ENCODE assay signal across 28 cellular contexts in genomic region chr3:126987129-126987528, GRCh38.
"Had no signal": no experiment of that assay in that cellular context is flagged by ENCODE, and none has a peak within 500 bp of the region (broad histone marks: within the 10 kb centered on the region; RNA-seq: fewer than 3 reads in every experiment).

No MANE protein-coding gene starts in this region.

- H3K9me3 Mint-ChIP-seq: activated B cell treated with CpG ODN at 0.5 μM for 24 hours; activated T-cell treated with anti-CD3 and anti-CD28 coated beads, Interleukin-2, amount 50 U/mL, for 4 hours; dendritic cell treated with granulocyte-macrophage colony-stimulating factor and Interleukin-4, amounts not matched to agents 40 ng/mL and 50 ng/mL, for 4 days; natural killer cell had no signal

- H3K27ac Mint-ChIP-seq: activated B cell treated with CpG ODN at 0.5 μM for 24 hours; activated CD4-positive, alpha-beta T cell treated with anti-CD3 and anti-CD28 coated beads for 36 hours; dendritic cell treated with granulocyte-macrophage colony-stimulating factor and Interleukin-4, amounts not matched to agents 40 ng/mL and 50 ng/mL, for 4 days had no signal

- H3K27me3 ChIP-seq: body of pancreas, testis, upper lobe of left lung had no signal

- ATAC-seq: activated CD4-positive, alpha-beta T cell treated with anti-CD3 and anti-CD28 coated beads for 36 hours; activated T-cell treated with anti-CD3 and anti-CD28 coated beads, Interleukin-2, amount 50 U/mL, for 4 hours; body of pancreas; esophagus mucosa; natural killer cell; sciatic nerve had no signal

- H3K4me3 Mint-ChIP-seq: activated B cell treated with CpG ODN at 0.5 μM for 24 hours; activated CD4-positive, alpha-beta T cell treated with anti-CD3 and anti-CD28 coated beads for 36 hours; activated T-cell treated with anti-CD3 and anti-CD28 coated beads, Interleukin-2, amount 50 U/mL, for 4 hours; dendritic cell treated with granulocyte-macrophage colony-stimulating factor and Interleukin-4, amounts not matched to agents 40 ng/mL and 50 ng/mL, for 4 days; natural killer cell had no signal

- H3K4me3 ChIP-seq: body of pancreas, left ventricle myocardium inferior, smooth muscle cell, testis, upper lobe of left lung had no signal

- DNase-seq: activated B cell treated with CpG ODN at 0.5 μM for 24 hours; activated CD4-positive, alpha-beta T cell treated with anti-CD3 and anti-CD28 coated beads for 36 hours; activated CD4-positive, alpha-beta T cell treated with anti-CD3 and anti-CD28 coated beads, Interleukin-2, amount 50 U/mL, for 4 hours; activated CD8-positive, alpha-beta memory T cell treated with anti-CD3 and anti-CD28 coated beads for 24 hours; activated CD8-positive, alpha-beta memory T cell treated with anti-CD3 and anti-CD28 coated beads, Interleukin-2, amount 50 U/mL, for 4 hours; activated naive CD4-positive, alpha-beta T cell treated with Interleukin-2 at 50 U/mL for 16 hours; activated T-cell treated with anti-CD3 and anti-CD28 coated beads, Interleukin-2, amount 50 U/mL, for 4 hours; body of pancreas; effector CD8-positive, alpha-beta T cell; hippocampal formation; kidney glomerular epithelial cell; left ventricle myocardium inferior; mammary epithelial cell; midbrain; natural killer cell; stimulated activated CD4-positive, alpha-beta T cell treated with anti-CD3 and anti-CD28 coated beads, Interleukin-15, amount 100 ng/mL, for 24 hours; stimulated activated CD8-positive, alpha-beta memory T cell treated with anti-CD3 and anti-CD28 coated beads, Interleukin-4, amount 100 ng/mL, for 48 hours; stimulated activated naive CD4-positive, alpha-beta T cell; T1000; testis had no signal

- H3K9me3 ChIP-seq: body of pancreas, left ventricle myocardium inferior, neutrophil, testis, upper lobe of left lung had no signal

- H3K27ac ChIP-seq: body of pancreas, left ventricle myocardium inferior, neutrophil, testis had no signal

- H3K36me3 Mint-ChIP-seq: natural killer cell had no signal

- H3K36me3 ChIP-seq: neutrophil had no signal

- FAIRE-seq: endothelial cell of umbilical vein, frontal cortex had no signal

- H3K27me3 Mint-ChIP-seq: activated B cell treated with CpG ODN at 0.5 μM for 24 hours; activated CD4-positive, alpha-beta T cell treated with anti-CD3 and anti-CD28 coated beads for 36 hours had no signal
